In the genomic region with DNA sequence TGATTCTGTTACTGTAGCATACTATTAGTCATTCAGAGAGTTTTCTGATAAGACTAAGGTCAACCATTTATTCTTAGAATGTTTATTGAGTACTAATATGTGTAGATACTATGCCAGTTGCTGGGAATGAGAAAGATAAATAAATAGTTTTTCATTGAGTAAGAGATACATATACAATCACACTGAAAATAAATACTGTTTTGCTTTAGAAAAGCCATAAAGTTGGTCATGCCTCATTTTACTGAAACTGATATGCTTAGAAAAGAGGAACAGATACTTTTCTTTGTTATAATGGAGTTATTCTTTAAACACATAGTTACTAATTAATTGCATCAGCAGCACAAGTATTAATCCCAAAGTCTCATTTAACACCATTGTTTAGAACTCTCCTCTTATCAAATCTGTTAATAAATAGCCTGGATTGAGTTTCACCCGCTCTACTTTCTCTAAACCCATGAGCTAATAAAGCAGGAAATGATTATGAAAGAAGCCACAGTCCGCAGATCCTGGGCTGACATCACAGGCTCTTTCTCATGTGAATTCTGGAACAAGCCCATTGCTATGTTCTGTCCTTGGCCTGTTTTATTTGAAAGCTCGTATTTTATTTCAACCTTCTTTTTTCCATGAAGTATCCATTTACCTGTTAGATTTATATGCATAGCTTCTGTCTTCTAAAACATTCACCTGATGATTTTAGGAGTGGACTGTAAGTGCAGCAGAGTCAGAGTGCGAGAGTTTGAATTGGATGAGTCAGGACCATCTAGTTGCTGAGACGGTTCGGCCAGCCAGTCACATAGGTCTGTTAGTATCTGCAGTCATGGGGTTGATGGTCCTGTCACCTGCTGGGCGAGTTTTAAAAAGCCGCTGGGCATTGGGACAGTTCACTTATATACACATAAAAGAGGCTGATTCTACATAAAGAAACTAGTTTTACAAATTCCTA, we compare ENCODE assay signal across 1 cellular context.
TF ChIP-seq lines count a peak whose summit lies in the region.

No MANE protein-coding gene starts in this region.

TF ChIP-seq in HepG2, 621 proteins besides CTCF, POLR2A, EP300 and RAD21:
- TF ChIP-seq KDM2A (CRISPR knock-in tag; IDR thresholded peaks at IDR 0.05; ENCODE audit: borderline replicate concordance, low read depth) (0 out of 2 replicates have a peak, but pooled peaks have one; percentile 24), SMAD9 (CRISPR knock-in tag; IDR thresholded peaks at IDR 0.05) (no peak), ISX (CRISPR knock-in tag; conservative IDR thresholded peaks at IDR 0.05) (no peak), SAP130 (CRISPR knock-in tag; IDR thresholded peaks at IDR 0.05; ENCODE audit: low read depth) (peak; percentile 22; the same call in 1 of the 2 replicates), STAG1 (CRISPR knock-in tag; IDR thresholded peaks at IDR 0.05) (peak; percentile 64), ZNF12 (CRISPR knock-in tag; IDR thresholded peaks at IDR 0.05) (peak; percentile 63; the same call in 1 of the 2 replicates), AGO2 (optimal IDR thresholded peaks at IDR 0.05; ENCODE audit: low read depth, low read length) (no peak), XRCC5 (optimal IDR thresholded peaks at IDR 0.05; ENCODE audit: low read length) (peak; percentile 71), FOSL2 (CRISPR knock-in tag; IDR thresholded peaks at IDR 0.05) (peak; percentile 49), SMC3 (IDR thresholded peaks at IDR 0.05; ENCODE audit: low read length) (peak; percentile 68), JARID2 (CRISPR knock-in tag; IDR thresholded peaks at IDR 0.05; ENCODE audit: insufficient replicate concordance) (no peak), BHLHE40 (IDR thresholded peaks at IDR 0.05; ENCODE audit: low read length) (0 out of 2 replicates have a peak, but pooled peaks have one; percentile 48), ZSCAN21 (CRISPR knock-in tag; IDR thresholded peaks at IDR 0.05; ENCODE audit: borderline replicate concordance) (no peak), NONO (IDR thresholded peaks at IDR 0.05) (no peak), NONO (CRISPR knock-in tag; conservative IDR thresholded peaks at IDR 0.05) (no peak), ZBTB21 (CRISPR knock-in tag; IDR thresholded peaks at IDR 0.05) (peak; percentile 73), MXD4 (CRISPR knock-in tag; IDR thresholded peaks at IDR 0.05) (no peak)
- TF ChIP-seq, protein P1, sequence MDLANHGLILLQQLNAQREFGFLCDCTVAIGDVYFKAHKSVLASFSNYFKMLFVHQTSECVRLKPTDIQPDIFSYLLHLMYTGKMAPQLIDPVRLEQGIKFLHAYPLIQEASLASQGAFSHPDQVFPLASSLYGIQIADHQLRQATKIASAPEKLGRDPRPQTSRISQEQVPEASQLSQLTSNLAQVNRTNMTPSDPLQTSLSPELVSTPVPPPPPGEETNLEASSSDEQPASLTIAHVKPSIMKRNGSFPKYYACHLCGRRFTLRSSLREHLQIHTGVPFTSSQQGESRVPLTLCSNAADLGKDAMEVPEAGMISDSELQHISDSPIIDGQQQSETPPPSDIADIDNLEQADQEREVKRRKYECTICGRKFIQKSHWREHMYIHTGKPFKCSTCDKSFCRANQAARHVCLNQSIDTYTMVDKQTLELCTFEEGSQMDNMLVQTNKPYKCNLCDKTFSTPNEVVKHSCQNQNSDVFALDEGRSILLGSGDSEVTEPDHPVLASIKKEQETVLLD (CRISPR knock-in tag; IDR thresholded peaks at IDR 0.05; ENCODE audit: low read depth) = no peak
- TF ChIP-seq, protein P2, sequence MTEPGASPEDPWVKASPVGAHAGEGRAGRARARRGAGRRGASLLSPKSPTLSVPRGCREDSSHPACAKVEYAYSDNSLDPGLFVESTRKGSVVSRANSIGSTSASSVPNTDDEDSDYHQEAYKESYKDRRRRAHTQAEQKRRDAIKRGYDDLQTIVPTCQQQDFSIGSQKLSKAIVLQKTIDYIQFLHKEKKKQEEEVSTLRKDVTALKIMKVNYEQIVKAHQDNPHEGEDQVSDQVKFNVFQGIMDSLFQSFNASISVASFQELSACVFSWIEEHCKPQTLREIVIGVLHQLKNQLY (CRISPR knock-in tag; IDR thresholded peaks at IDR 0.05) = no peak
- TF ChIP-seq, protein P3, sequence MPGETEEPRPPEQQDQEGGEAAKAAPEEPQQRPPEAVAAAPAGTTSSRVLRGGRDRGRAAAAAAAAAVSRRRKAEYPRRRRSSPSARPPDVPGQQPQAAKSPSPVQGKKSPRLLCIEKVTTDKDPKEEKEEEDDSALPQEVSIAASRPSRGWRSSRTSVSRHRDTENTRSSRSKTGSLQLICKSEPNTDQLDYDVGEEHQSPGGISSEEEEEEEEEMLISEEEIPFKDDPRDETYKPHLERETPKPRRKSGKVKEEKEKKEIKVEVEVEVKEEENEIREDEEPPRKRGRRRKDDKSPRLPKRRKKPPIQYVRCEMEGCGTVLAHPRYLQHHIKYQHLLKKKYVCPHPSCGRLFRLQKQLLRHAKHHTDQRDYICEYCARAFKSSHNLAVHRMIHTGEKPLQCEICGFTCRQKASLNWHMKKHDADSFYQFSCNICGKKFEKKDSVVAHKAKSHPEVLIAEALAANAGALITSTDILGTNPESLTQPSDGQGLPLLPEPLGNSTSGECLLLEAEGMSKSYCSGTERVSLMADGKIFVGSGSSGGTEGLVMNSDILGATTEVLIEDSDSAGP (CRISPR knock-in tag; IDR thresholded peaks at IDR 0.05; ENCODE audit: borderline replicate concordance) = no peak
